8 cellular contexts compared by ENCODE assay signal in the genomic region with DNA sequence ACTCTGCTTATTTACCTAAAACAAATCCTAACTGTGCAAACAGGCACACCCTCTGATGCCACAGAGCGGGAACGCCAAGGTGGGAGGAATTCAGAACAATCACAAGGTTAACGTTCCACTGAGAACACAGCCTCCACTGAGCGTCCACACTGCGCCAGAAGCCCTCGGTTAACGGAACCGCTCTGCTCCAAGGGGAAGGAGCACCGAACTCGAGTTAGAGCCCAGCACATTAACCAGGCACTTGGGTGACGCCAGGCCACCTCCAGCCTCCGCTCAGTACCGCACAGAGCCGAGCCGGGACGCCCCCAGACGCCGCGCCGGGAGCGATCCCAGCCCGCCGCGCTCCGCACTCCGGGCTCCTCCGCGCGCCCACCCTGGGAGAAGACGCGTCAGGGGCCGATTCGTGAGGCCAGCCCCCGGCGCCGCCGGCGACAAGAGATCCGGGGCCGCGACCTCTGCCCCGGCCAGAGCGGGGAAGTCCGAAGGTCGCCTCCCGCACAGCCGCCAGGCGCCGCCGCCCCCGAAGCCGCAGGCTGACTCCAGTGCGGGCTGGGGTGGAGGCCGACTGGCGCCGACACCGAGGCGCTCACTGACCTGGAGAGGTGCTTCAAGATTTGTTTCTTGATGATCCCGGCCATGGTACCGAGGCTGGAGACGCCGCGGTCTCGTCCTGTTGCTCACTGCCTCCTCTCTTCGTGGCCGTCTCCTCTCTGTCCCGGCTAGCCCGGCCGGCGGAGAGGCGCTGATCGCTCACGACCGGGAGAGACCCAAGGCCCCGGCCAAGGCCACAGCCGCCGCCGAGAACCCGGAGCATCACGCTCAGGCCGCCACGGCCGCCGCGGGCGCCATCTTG. TPM values are rescaled to one million over a fixed set of nuclear protein-coding genes. Genes with fewer than 3 reads are reported as not detected.
DNase-seq lines count a peak whose midpoint lies in the region; ATAC-seq and TF ChIP-seq lines count a peak whose summit lies in the region.

No MANE protein-coding gene starts in this region.

- ATAC-seq in GM18520 (IDR thresholded peaks at IDR 0.05; ENCODE audit: unreplicated experiment) (peak; percentile 25), HG03039 (IDR thresholded peaks at IDR 0.05; ENCODE audit: unreplicated experiment) (peak; percentile 38)
- peak; percentile 50 for ATAC-seq in naive thymus-derived CD4-positive, alpha-beta T cell

- H3K4me1 Mint-ChIP-seq in naive thymus-derived CD4-positive, alpha-beta T cell: peaks cover 32 to 54% (median 39%) of the 10 kb centered on the region in 7 donors

- DNase-seq in AG04450 (ENCODE audit: low read depth, low spot score) (no peak), NCI-H345 treated with DMSO at 0.1 percent for 48 hours (lab: John Stamatoyannopoulos, UW; ENCODE audit: unreplicated experiment) (peak; percentile 38), esophagus muscularis mucosa (ENCODE audit: extremely low spot score) (no peak)
- peak; percentile 77 for DNase-seq in activated CD8-positive, alpha-beta memory T cell treated with anti-CD3 and anti-CD28 coated beads, Interleukin-2, amount 50 U/mL, for 48 hours
- DNase-seq in naive thymus-derived CD4-positive, alpha-beta T cell: peak in 7 of 9 donors; percentile 28 to 55 (median 41)

- intact Hi-C loops in esophagus muscularis mucosa (cut with DNase I): no loop called here
- intact Hi-C loops in naive thymus-derived CD4-positive, alpha-beta T cell (cut with micrococcal nuclease): loop anchor here (1.0 to 5.0 kb wide), 16 partner anchors 12 to 1975 kb away; a partner anchor contains a TSS

- peak overlapping the region; percentile 95 for H3K4me3 ChIP-seq in AG04450 (ENCODE audit: low read depth, low read length)
- peak overlapping the region; percentile 72 to 97 (median 89) for H3K4me3 ChIP-seq in esophagus muscularis mucosa
- H3K4me3 ChIP-seq in naive thymus-derived CD4-positive, alpha-beta T cell (ENCODE audit: low read length): peak overlapping the region; percentile 84

- TF ChIP-seq EP300 in esophagus muscularis mucosa (IDR thresholded peaks at IDR 0.05): no peak

- peaks cover 0 to 2% (median 0%) of the 10 kb centered on the region in 5 donors for H3K36me3 Mint-ChIP-seq in naive thymus-derived CD4-positive, alpha-beta T cell

- H3K4me1 ChIP-seq in esophagus muscularis mucosa: peaks cover 28 to 50% (median 46%) of the 10 kb centered on the region in 4 donors
- peaks cover 7 to 14% of the 10 kb centered on the region in 2 donors for H3K4me1 ChIP-seq in naive thymus-derived CD4-positive, alpha-beta T cell (ENCODE audit: control insufficient read depth in 2 of 2, insufficient read depth in 2 of 2, low read length in 2 of 2)

- H3K27ac Mint-ChIP-seq in naive thymus-derived CD4-positive, alpha-beta T cell: peak overlapping the region; percentile 85 to 98 (median 94)

- no peaks in the 10 kb centered on the region for H3K36me3 ChIP-seq in esophagus muscularis mucosa
- peaks cover 0 to 4% (median 0%) of the 10 kb centered on the region in 3 experiments for H3K36me3 ChIP-seq in naive thymus-derived CD4-positive, alpha-beta T cell (ENCODE audit: control insufficient read depth in 2 of 3, insufficient read depth in 3 of 3, low read length in 3 of 3)

- CTCF ChIA-PET in AG04450 (lab: Charles Lee): no interaction called here
- CTCF ChIA-PET in naive thymus-derived CD4-positive, alpha-beta T cell (lab: Charles Lee): no interaction called here

- H3K4me3 Mint-ChIP-seq in naive thymus-derived CD4-positive, alpha-beta T cell: peak overlapping the region; percentile 84 to 97 (median 95)

- POLR2A ChIA-PET in AG04450 (lab: Yijun Ruan, JAX): no interaction called here
- POLR2A ChIA-PET in naive thymus-derived CD4-positive, alpha-beta T cell (lab: Charles Lee): interaction anchor here (0.6 kb wide), 1 partner anchor 72 kb away, joined by 5 read pairs; no protein-coding TSS in a partner anchor

- peak; percentile 48 for TF ChIP-seq POLR2A in esophagus muscularis mucosa (IDR thresholded peaks at IDR 0.05; ENCODE audit: low read depth)

- H3K27ac ChIP-seq in AG04450 (ENCODE audit: low read depth, low read length) (peak overlapping the region; percentile 82), esophagus muscularis mucosa (replicated peaks in 1 of 4) (peak overlapping the region; percentile 94 to 100 (median 99)), temporal lobe (ENCODE audit: low read depth, low read length) (peak overlapping the region; percentile 90)
- peak overlapping the region; percentile 93 for H3K27ac ChIP-seq in naive thymus-derived CD4-positive, alpha-beta T cell (ENCODE audit: low read depth, low read length)

- no peaks in the 10 kb centered on the region for H3K27me3 Mint-ChIP-seq in naive thymus-derived CD4-positive, alpha-beta T cell

- WGBS in esophagus muscularis mucosa: 2% methylated on average over 19 of the region's 86 CpGs

- H3K9me3 ChIP-seq in AG04450 (ENCODE audit: control insufficient read depth, insufficient read depth, low read length) (no peaks in the 10 kb centered on the region), esophagus muscularis mucosa (no peaks in the 10 kb centered on the region)
- no peaks in the 10 kb centered on the region for H3K9me3 ChIP-seq in naive thymus-derived CD4-positive, alpha-beta T cell (ENCODE audit: control insufficient read depth in 2 of 3, low read length in 3 of 3)

- TF ChIP-seq CTCF in AG04450 (IDR thresholded peaks at IDR 0.05; ENCODE audit: low read depth, low read length): no peak
- TF ChIP-seq CTCF in esophagus muscularis mucosa (IDR thresholded peaks at IDR 0.05): no peak

- H3K27me3 ChIP-seq in AG04450 (ENCODE audit: control insufficient read depth, insufficient read depth, low read length) (no peaks in the 10 kb centered on the region), esophagus muscularis mucosa (no peaks in the 10 kb centered on the region)
- no peaks in the 10 kb centered on the region for H3K27me3 ChIP-seq in naive thymus-derived CD4-positive, alpha-beta T cell (ENCODE audit: control insufficient read depth in 2 of 2, insufficient read depth in 2 of 2, low read length in 2 of 2)

- no peaks in the 10 kb centered on the region for H3K9me3 Mint-ChIP-seq in naive thymus-derived CD4-positive, alpha-beta T cell

RNA-seq across cellular contexts. Expression of a gene that starts 0.5 kb away (rescaled TPM):
- 21.2 and 28.9 TPM in 2 replicates for polyA plus RNA-seq in AG04450 (2011; rRNA removed)
- polyA minus RNA-seq in AG04450 (2011; rRNA and poly(A)+ RNA removed): 27.1 and 47.8 TPM in 2 replicates
- total RNA-seq in esophagus muscularis mucosa (10 to 100 TPM; 37.7 to 49.1 (median 43.2) TPM), temporal lobe (99.6 TPM)
- total RNA-seq in naive thymus-derived CD4-positive, alpha-beta T cell: 10 to 100 TPM; 13.1 to 28.9 (median 18.0) TPM
- 10 to 100 TPM; 12.7 to 13.5 TPM for polyA plus RNA-seq in naive thymus-derived CD4-positive, alpha-beta T cell

RNA-seq across cellular contexts. Expression of a gene that starts 58.4 kb away (rescaled TPM):
- 15.2 and 23.8 TPM in 2 replicates for polyA plus RNA-seq in AG04450 (2011; rRNA removed)
- 6.1 and 10.4 TPM in 2 replicates for polyA minus RNA-seq in AG04450 (2011; rRNA and poly(A)+ RNA removed)
- total RNA-seq in esophagus muscularis mucosa: 10 to 100 TPM in 3 of 4 donors, 1 to 10 TPM in 1; 9.6 to 14.2 (median 13.3) TPM
- 10 to 100 TPM; 24.1 to 46.8 (median 34.6) TPM for total RNA-seq in naive thymus-derived CD4-positive, alpha-beta T cell
- 10 to 100 TPM; 40.2 to 43.4 TPM for polyA plus RNA-seq in naive thymus-derived CD4-positive, alpha-beta T cell
- 41.3 TPM for total RNA-seq in temporal lobe

Comparison
In these comparisons a context has a peak if more than half of its experiments do, and no peak if none do; other contexts are left out.
1. DNase-seq: peak in NCI-H345 treated with DMSO at 0.1 percent for 48 hours (single experiment), activated CD8-positive, alpha-beta memory T cell treated with anti-CD3 and anti-CD28 coated beads, Interleukin-2, amount 50 U/mL, for 48 hours (single experiment) and naive thymus-derived CD4-positive, alpha-beta T cell (7 of 9); none in AG04450 (single experiment) and esophagus muscularis mucosa (single experiment).
2. Peak in every context shown above with its lines, with median percentiles within 50 percentile points of each other: H3K27ac ChIP-seq, H3K4me3 ChIP-seq and ATAC-seq.